ENCODE assay signal across 11 cellular contexts in genomic region chr1:223709598-223709997, GRCh38. TPM values are rescaled to one million over a fixed set of nuclear protein-coding genes. Genes with fewer than 3 reads are reported as not detected.
DNase-seq lines count a peak whose midpoint lies in the region; ATAC-seq and TF ChIP-seq lines count a peak whose summit lies in the region.
"Had no signal": no experiment of that assay in that cellular context is flagged by ENCODE, and none has a peak within 500 bp of the region (broad histone marks: within the 10 kb centered on the region; RNA-seq: fewer than 3 reads in every experiment).

No MANE protein-coding gene starts in this region.

- H3K27ac Mint-ChIP-seq in MCF 10A (ENCODE audit: low read depth, unreplicated experiment), result no peak overlapping the region
- H3K27ac Mint-ChIP-seq in mesothelial cell of epicardium, result peak overlapping the region; percentile 6

- DNase-seq in Kasumi-1 (lab: John Stamatoyannopoulos, UW) (peak; percentile 14 to 33), MCF 10A (ENCODE audit: unreplicated experiment) (no peak), mesothelial cell of epicardium (ENCODE audit: low spot score in 2 of 2, unreplicated experiment in 2 of 2) (no peak), mucosa of gallbladder (ENCODE audit: low spot score) (no peak), G401 (ENCODE audit: low spot score) (no peak), RPMI8226 (no peak)
- DNase-seq: central memory CD4-positive, alpha-beta T cell; hippocampal formation had no signal

- intact Hi-C loops in MCF 10A (cut with micrococcal nuclease), result loop anchor here (10.0 kb wide), 2 partner anchors 285 to 1215 kb away; partner anchors contain the start of gene DNAH14

- H3K4me1 Mint-ChIP-seq in MCF 10A (ENCODE audit: insufficient read depth, unreplicated experiment) (peaks cover 64% of the 10 kb centered on the region), mesothelial cell of epicardium (peaks cover 53% of the 10 kb centered on the region)

- peak; percentile 43 for TF ChIP-seq CTCF in C4-2B (conservative IDR thresholded peaks at IDR 0.05)
- peak; percentile 44 for TF ChIP-seq CTCF in MCF 10A (IDR thresholded peaks at IDR 0.05; ENCODE audit: unreplicated experiment)
- no peak for TF ChIP-seq CTCF in mesothelial cell of epicardium (IDR thresholded peaks at IDR 0.05; ENCODE audit: unreplicated experiment)

- H3K9me3 Mint-ChIP-seq in MCF 10A (ENCODE audit: unreplicated experiment) (no peaks in the 10 kb centered on the region), mesothelial cell of epicardium (no peaks in the 10 kb centered on the region)

- no peak for ATAC-seq in GM18873 (IDR thresholded peaks at IDR 0.05; ENCODE audit: low FRiP score, unreplicated experiment)

- H3K36me3 Mint-ChIP-seq in MCF 10A (ENCODE audit: insufficient read depth, unreplicated experiment), result peaks cover 5% of the 10 kb centered on the region
- H3K36me3 Mint-ChIP-seq in mesothelial cell of epicardium, result no peaks in the 10 kb centered on the region

- H3K27me3 Mint-ChIP-seq in MCF 10A (ENCODE audit: insufficient read depth, unreplicated experiment) (no peaks in the 10 kb centered on the region), mesothelial cell of epicardium (ENCODE audit: low read depth) (no peaks in the 10 kb centered on the region)

- POLR2A ChIA-PET in MCF 10A (lab: Yijun Ruan, JAX), result interaction anchor here (0.6 to 5.2 kb wide), 6 partner anchors 9 to 66 kb away, joined by 3 to 105 read pairs (median 18); no protein-coding TSS in a partner anchor

- no peak overlapping the region for H3K27ac ChIP-seq in C4-2B

- no TSS peak for BruUV-seq in MCF 10A (replicated peaks; lab: Mats Ljungman, UMichigan)

- in situ Hi-C loops in G401 (cut with HindIII; ENCODE audit: low sequenced_read_pairs), result no loop called here

- H3K4me3 Mint-ChIP-seq in MCF 10A (ENCODE audit: unreplicated experiment) (no peak overlapping the region), mesothelial cell of epicardium (no peak overlapping the region)

- CTCF ChIA-PET in MCF 10A (lab: Yijun Ruan, JAX), result interaction anchor here (1.1 to 4.9 kb wide), 7 partner anchors 7 to 341 kb away, joined by 3 to 64 read pairs (median 9); no protein-coding TSS in a partner anchor

RNA-seq across cellular contexts. Expression of gene CAPN2, which starts 2.7 kb away (rescaled TPM):
- total RNA-seq in MCF 10A (2022) (513 and 622 TPM in 2 replicates), mesothelial cell of epicardium (136 to 151 TPM (median 146 TPM) in 3 replicates), mucosa of gallbladder (431 TPM)
- 170 and 181 TPM in 2 replicates for total RNA-seq in G401 (2014; rRNA removed; shearing (Covaris generic))

RNA-seq across cellular contexts. Expression of gene CAPN8, which starts 44.1 kb away (rescaled TPM):
- 1.0 and 5.7 TPM in 2 replicates for total RNA-seq in MCF 10A (2022)
- total RNA-seq in mesothelial cell of epicardium, result 0.40 to 0.63 TPM in 2 of 3 replicates, not detected in the other
- 35.6 TPM for total RNA-seq in mucosa of gallbladder
- not detected in 2 replicates for total RNA-seq in G401 (2014; rRNA removed; shearing (Covaris generic))
- total RNA-seq: H4 had no signal

Comparison
In these comparisons a context has a peak if more than half of its experiments do, and no peak if none do; other contexts are left out.
1. DNase-seq: peak in Kasumi-1 (2 of 2); none in MCF 10A (single experiment), mesothelial cell of epicardium (0 of 2), mucosa of gallbladder (single experiment), G401 (single experiment) and RPMI8226 (single experiment).